In genomic region chr12:94875525-94875924, GRCh38 we compare ENCODE assay signal across 8 cellular contexts.
DNase-seq lines count a peak whose midpoint lies in the region; ATAC-seq and TF ChIP-seq lines count a peak whose summit lies in the region.

No MANE protein-coding gene starts in this region.

- POLR2A ChIA-PET in CD8-positive, alpha-beta memory T cell (lab: Charles Lee) = no interaction called here

- peak overlapping the region in 5 of 7 donors; percentile 6 to 51 (median 6) for H3K4me3 Mint-ChIP-seq in CD8-positive, alpha-beta memory T cell
- no peak overlapping the region for H3K4me3 Mint-ChIP-seq in osteocyte (ENCODE audit: unreplicated experiment)
- no peak overlapping the region for H3K4me3 Mint-ChIP-seq in T-helper 2 cell treated with Interferon-gamma antibody and Interleukin-4, amounts not matched to agents 5 μg/mL and 100 μg/mL, for 36 hours

- no peaks in the 10 kb centered on the region for H3K9me3 ChIP-seq in CD8-positive, alpha-beta memory T cell (ENCODE audit: low read length)

- peaks cover 17 to 24% (median 19%) of the 10 kb centered on the region in 3 donors for H3K4me1 Mint-ChIP-seq in CD8-positive, alpha-beta memory T cell
- peaks cover 11% of the 10 kb centered on the region for H3K4me1 Mint-ChIP-seq in osteocyte (ENCODE audit: unreplicated experiment)
- peaks cover 7% of the 10 kb centered on the region for H3K4me1 Mint-ChIP-seq in T-helper 2 cell treated with Interferon-gamma antibody and Interleukin-4, amounts not matched to agents 5 μg/mL and 100 μg/mL, for 36 hours (ENCODE audit: low read depth)

- H3K36me3 ChIP-seq in CD8-positive, alpha-beta memory T cell (ENCODE audit: insufficient read depth, low read length) = no peaks in the 10 kb centered on the region

- peak in 1 of 5 donors; percentile 8 for DNase-seq in CD8-positive, alpha-beta memory T cell
- peak; percentile 56 for DNase-seq in NCI-H345 treated with DMSO at 0.1 percent for 48 hours (lab: John Stamatoyannopoulos, UW; ENCODE audit: unreplicated experiment)
- peak; percentile 51 for DNase-seq in choroid plexus epithelial cell (ENCODE audit: low read depth)
- DNase-seq in osteocyte (ENCODE audit: extremely low spot score, unreplicated experiment) = no peak
- no peak for DNase-seq in activated CD8-positive, alpha-beta memory T cell treated with anti-CD3 and anti-CD28 coated beads, Interleukin-2, amount 50 U/mL, for 4 hours
- DNase-seq in T-helper 2 cell treated with Interferon-gamma antibody and Interleukin-4, amounts not matched to agents 5 μg/mL and 100 μg/mL, for 36 hours (ENCODE audit: low spot score) = no peak

- H3K4me1 ChIP-seq in CD8-positive, alpha-beta memory T cell (ENCODE audit: insufficient read depth, low read length) = no peaks in the 10 kb centered on the region

- no peak overlapping the region for H3K4me3 ChIP-seq in CD8-positive, alpha-beta memory T cell (ENCODE audit: low read length)
- no peak overlapping the region for H3K4me3 ChIP-seq in choroid plexus epithelial cell (ENCODE audit: low read depth, low read length)

- no peak overlapping the region for H3K27ac ChIP-seq in CD8-positive, alpha-beta memory T cell (ENCODE audit: low read depth, low read length)

- H3K27me3 Mint-ChIP-seq in CD8-positive, alpha-beta memory T cell = peaks cover 52 to 82% of the 10 kb centered on the region in 2 donors
- peaks cover 66% of the 10 kb centered on the region for H3K27me3 Mint-ChIP-seq in osteocyte (ENCODE audit: unreplicated experiment)
- peaks cover 47% of the 10 kb centered on the region for H3K27me3 Mint-ChIP-seq in T-helper 2 cell treated with Interferon-gamma antibody and Interleukin-4, amounts not matched to agents 5 μg/mL and 100 μg/mL, for 36 hours (ENCODE audit: low read depth)

- H3K36me3 Mint-ChIP-seq in CD8-positive, alpha-beta memory T cell = no peaks in the 10 kb centered on the region
- peaks cover 2% of the 10 kb centered on the region for H3K36me3 Mint-ChIP-seq in osteocyte (ENCODE audit: unreplicated experiment)
- no peaks in the 10 kb centered on the region for H3K36me3 Mint-ChIP-seq in T-helper 2 cell treated with Interferon-gamma antibody and Interleukin-4, amounts not matched to agents 5 μg/mL and 100 μg/mL, for 36 hours (ENCODE audit: low read depth)

- no peak overlapping the region for H3K27ac Mint-ChIP-seq in CD8-positive, alpha-beta memory T cell
- H3K27ac Mint-ChIP-seq in osteocyte (ENCODE audit: unreplicated experiment) = no peak overlapping the region
- H3K27ac Mint-ChIP-seq in T-helper 2 cell treated with Interferon-gamma antibody and Interleukin-4, amounts not matched to agents 5 μg/mL and 100 μg/mL, for 36 hours = no peak overlapping the region

- peaks cover 0 to 2% (median 0%) of the 10 kb centered on the region in 5 donors for H3K9me3 Mint-ChIP-seq in CD8-positive, alpha-beta memory T cell
- no peaks in the 10 kb centered on the region for H3K9me3 Mint-ChIP-seq in osteocyte (ENCODE audit: unreplicated experiment)
- H3K9me3 Mint-ChIP-seq in T-helper 2 cell treated with Interferon-gamma antibody and Interleukin-4, amounts not matched to agents 5 μg/mL and 100 μg/mL, for 36 hours = no peaks in the 10 kb centered on the region

- TF ChIP-seq CTCF in choroid plexus epithelial cell (conservative IDR thresholded peaks at IDR 0.05; ENCODE audit: low read depth, low read length) = peak; percentile 49
- TF ChIP-seq CTCF in osteocyte (IDR thresholded peaks at IDR 0.05) = peak; percentile 43

- peak; percentile 50 for ATAC-seq in GM18511 (IDR thresholded peaks at IDR 0.05; ENCODE audit: unreplicated experiment)
- peak; percentile 46 for ATAC-seq in HG03066 (IDR thresholded peaks at IDR 0.05; ENCODE audit: low read depth, unreplicated experiment)

- peaks cover 33% of the 10 kb centered on the region for H3K27me3 ChIP-seq in CD8-positive, alpha-beta memory T cell (ENCODE audit: insufficient read depth, low read length, poor library complexity, severe bottlenecking)

- CTCF ChIA-PET in CD8-positive, alpha-beta memory T cell (lab: Charles Lee) = no interaction called here

Comparison
In these comparisons a context has a peak if more than half of its experiments do, and no peak if none do; other contexts are left out.
1. DNase-seq: peak in NCI-H345 treated with DMSO at 0.1 percent for 48 hours (single experiment) and choroid plexus epithelial cell (single experiment); none in osteocyte (single experiment), activated CD8-positive, alpha-beta memory T cell treated with anti-CD3 and anti-CD28 coated beads, Interleukin-2, amount 50 U/mL, for 4 hours (single experiment) and T-helper 2 cell treated with Interferon-gamma antibody and Interleukin-4, amounts not matched to agents 5 μg/mL and 100 μg/mL, for 36 hours (single experiment).
2. H3K4me3 Mint-ChIP-seq: peak in CD8-positive, alpha-beta memory T cell (5 of 7); none in osteocyte (single experiment) and T-helper 2 cell treated with Interferon-gamma antibody and Interleukin-4, amounts not matched to agents 5 μg/mL and 100 μg/mL, for 36 hours (single experiment).